13 cellular contexts compared by ENCODE assay signal in the genomic region with DNA sequence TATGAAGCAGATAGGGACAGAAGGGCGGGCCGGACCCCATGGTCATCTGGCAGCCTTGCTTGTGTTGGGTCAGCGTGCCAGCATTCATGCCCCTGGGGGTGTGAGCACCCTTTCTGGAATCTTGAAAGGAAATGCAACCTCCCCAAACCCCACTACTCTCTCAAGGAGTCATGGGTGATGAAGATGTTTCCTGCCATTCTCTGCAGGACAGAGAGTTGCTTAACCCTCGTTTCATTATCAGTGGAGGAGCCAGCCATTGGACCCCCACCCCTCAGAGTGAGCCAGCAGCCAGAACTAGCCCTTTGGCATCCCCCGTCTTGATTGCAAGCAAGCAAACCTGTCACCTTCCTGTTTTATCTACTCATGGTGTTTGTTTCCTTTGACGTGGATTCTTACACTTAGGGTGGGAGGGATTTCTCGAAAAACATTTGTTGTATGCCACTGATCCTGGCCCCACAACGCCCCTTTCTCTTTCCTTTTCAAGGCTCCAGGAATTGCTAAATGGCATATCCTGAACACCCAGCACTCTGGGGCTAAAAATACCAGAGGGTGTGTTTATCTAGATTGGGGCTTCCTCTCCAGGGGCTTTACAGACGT.
DNase-seq lines count a peak whose midpoint lies in the region; ATAC-seq lines count a peak whose summit lies in the region.
"Had no signal": no experiment of that assay in that cellular context is flagged by ENCODE, and none has a peak within 500 bp of the region (broad histone marks: within the 10 kb centered on the region; RNA-seq: fewer than 3 reads in every experiment).

No MANE protein-coding gene starts in this region.

- H3K27ac Mint-ChIP-seq in T-helper 2 cell treated with Interferon-gamma antibody and Interleukin-4, amounts not matched to agents 5 μg/mL and 100 μg/mL, for 36 hours = peak overlapping the region; percentile 88
- H3K27ac Mint-ChIP-seq in naive thymus-derived CD8-positive, alpha-beta T cell = peak overlapping the region; percentile 93 to 99 (median 98)

- peak overlapping the region; percentile 4 for H3K4me3 ChIP-seq in effector memory CD4-positive, alpha-beta T cell (ENCODE audit: insufficient read depth, low read depth, low read length, poor library complexity, severe bottlenecking)
- H3K4me3 ChIP-seq: hepatocyte had no signal

- peak; percentile 16 to 24 for ATAC-seq in naive thymus-derived CD8-positive, alpha-beta T cell
- ATAC-seq in GM18873 (IDR thresholded peaks at IDR 0.05; ENCODE audit: low FRiP score, unreplicated experiment) = no peak

- peak overlapping the region; percentile 35 for H3K4me3 Mint-ChIP-seq in T-helper 2 cell treated with Interferon-gamma antibody and Interleukin-4, amounts not matched to agents 5 μg/mL and 100 μg/mL, for 36 hours
- H3K4me3 Mint-ChIP-seq in naive thymus-derived CD8-positive, alpha-beta T cell = peak overlapping the region; percentile 48 to 83 (median 72)

- H3K9me3 Mint-ChIP-seq in T-helper 2 cell treated with Interferon-gamma antibody and Interleukin-4, amounts not matched to agents 5 μg/mL and 100 μg/mL, for 36 hours = no peaks in the 10 kb centered on the region
- H3K9me3 Mint-ChIP-seq in naive thymus-derived CD8-positive, alpha-beta T cell = no peaks in the 10 kb centered on the region

- no peaks in the 10 kb centered on the region for H3K36me3 Mint-ChIP-seq in T-helper 2 cell treated with Interferon-gamma antibody and Interleukin-4, amounts not matched to agents 5 μg/mL and 100 μg/mL, for 36 hours (ENCODE audit: low read depth)
- H3K36me3 Mint-ChIP-seq in naive thymus-derived CD8-positive, alpha-beta T cell = peaks cover 0 to 2% (median 0%) of the 10 kb centered on the region in 3 donors

- H3K36me3 ChIP-seq in effector memory CD4-positive, alpha-beta T cell (ENCODE audit: control insufficient read depth, insufficient read depth, low read length) = no peaks in the 10 kb centered on the region

- POLR2A ChIA-PET in naive thymus-derived CD8-positive, alpha-beta T cell (lab: Charles Lee) = interaction anchor here (0.7 to 3.0 kb wide), 6 partner anchors 12 to 144 kb away, joined by 3 to 7 read pairs (median 4); no protein-coding TSS in a partner anchor

- no peaks in the 10 kb centered on the region for H3K9me3 ChIP-seq in effector memory CD4-positive, alpha-beta T cell (ENCODE audit: control insufficient read depth, low read length)

- peak overlapping the region; percentile 65 for H3K27ac ChIP-seq in effector memory CD4-positive, alpha-beta T cell (ENCODE audit: insufficient read depth, low read length, poor library complexity, severe bottlenecking)
- H3K27ac ChIP-seq: hepatocyte, VCaP had no signal

- peaks cover 70% of the 10 kb centered on the region for H3K4me1 Mint-ChIP-seq in T-helper 2 cell treated with Interferon-gamma antibody and Interleukin-4, amounts not matched to agents 5 μg/mL and 100 μg/mL, for 36 hours (ENCODE audit: low read depth)
- peaks cover 46 to 82% (median 73%) of the 10 kb centered on the region in 4 donors for H3K4me1 Mint-ChIP-seq in naive thymus-derived CD8-positive, alpha-beta T cell

- H3K4me1 ChIP-seq in effector memory CD4-positive, alpha-beta T cell (ENCODE audit: control insufficient read depth, insufficient read depth, low read length, poor library complexity, severe bottlenecking) = peaks cover 66% of the 10 kb centered on the region

- DNase-seq in COLO829 (ENCODE audit: low spot score) (peak; percentile 13), DMS53 (lab: John Stamatoyannopoulos, UW) (no peak), activated gamma-delta T cell (lab: John Stamatoyannopoulos, UW) (no peak), GF-D8 (lab: John Stamatoyannopoulos, UW) (no peak)
- DNase-seq in T-helper 2 cell treated with Interferon-gamma antibody and Interleukin-4, amounts not matched to agents 5 μg/mL and 100 μg/mL, for 36 hours (ENCODE audit: low spot score) = no peak
- peak in 1 of 3 donors; percentile 27 for DNase-seq in effector memory CD4-positive, alpha-beta T cell
- peak in 8 of 10 donors; percentile 39 to 80 (median 64) for DNase-seq in naive thymus-derived CD8-positive, alpha-beta T cell
- DNase-seq: cerebellar nuclear complex, DMS 273 treated with DMSO at 0.1 percent for 48 hours, NCI-H1105 treated with DMSO at 0.1 percent for 48 hours had no signal

- no peaks in the 10 kb centered on the region for H3K27me3 ChIP-seq in effector memory CD4-positive, alpha-beta T cell (replicated peaks; ENCODE audit: control insufficient read depth, insufficient read depth, low read length, poor library complexity, severe bottlenecking)
- H3K27me3 ChIP-seq: hepatocyte had no signal

- no peaks in the 10 kb centered on the region for H3K27me3 Mint-ChIP-seq in T-helper 2 cell treated with Interferon-gamma antibody and Interleukin-4, amounts not matched to agents 5 μg/mL and 100 μg/mL, for 36 hours (ENCODE audit: low read depth)
- H3K27me3 Mint-ChIP-seq in naive thymus-derived CD8-positive, alpha-beta T cell = no peaks in the 10 kb centered on the region

Comparison
In these comparisons a context has a peak if more than half of its experiments do, and no peak if none do; other contexts are left out.
1. DNase-seq: peak in COLO829 (single experiment) and naive thymus-derived CD8-positive, alpha-beta T cell (8 of 10); none in T-helper 2 cell treated with Interferon-gamma antibody and Interleukin-4, amounts not matched to agents 5 μg/mL and 100 μg/mL, for 36 hours (single experiment), DMS53 (single experiment), activated gamma-delta T cell (single experiment) and GF-D8 (single experiment).